In genomic region chr7:27662490-27663205, GRCh38 we compare ENCODE assay signal across 8 cellular contexts. TPM values are rescaled to one million over a fixed set of nuclear protein-coding genes. Genes with fewer than 3 reads are reported as not detected.
DNase-seq lines count a peak whose midpoint lies in the region; ATAC-seq and TF ChIP-seq lines count a peak whose summit lies in the region.

TSS of gene HIBADH (minus strand) at chr7:27662883. CDS start at chr7:27662788, 95 bp downstream.

- H3K27me3 Mint-ChIP-seq in central memory CD8-positive, alpha-beta T cell = no peaks in the 10 kb centered on the region

- TF ChIP-seq CTCF in AG09319 (IDR thresholded peaks at IDR 0.05; ENCODE audit: low read depth, low read length) (no peak), spleen (IDR thresholded peaks at IDR 0.05 in 8 of 11, conservative IDR thresholded peaks at IDR 0.05 in 3 of 11) (peak in 10 of 11 experiments; percentile 32 to 72 (median 44))

- 0 to 1% (median 0%) methylated on average over 47 to 67 of the region's 67 CpGs for WGBS in spleen, 5 donors

- no peaks in the 10 kb centered on the region for H3K27me3 ChIP-seq in spleen (replicated peaks in 1 of 7)

- peak in 2 of 3 donors; percentile 76 to 77 for TF ChIP-seq POLR2A in spleen (IDR thresholded peaks at IDR 0.05)

- H3K27ac Mint-ChIP-seq in central memory CD8-positive, alpha-beta T cell (ENCODE audit: low read depth) = peak within 1 kb of the TSS; percentile 85

- no peaks in the 10 kb centered on the region for H3K9me3 ChIP-seq in spleen

- H3K4me1 ChIP-seq in spleen = peaks cover 5 to 30% (median 17%) of the 10 kb centered on the region in 6 donors

- H3K4me3 ChIP-seq in spleen = peak within 1 kb of the TSS; percentile 55 to 90 (median 69)

- peak within 1 kb of the TSS; percentile 78 for H3K4me3 Mint-ChIP-seq in central memory CD8-positive, alpha-beta T cell

- no peaks in the 10 kb centered on the region for H3K9me3 Mint-ChIP-seq in central memory CD8-positive, alpha-beta T cell

- DNase-seq in AG09319 (ENCODE audit: extremely low read depth, low read depth) (peak; percentile 99), NCI-H446 (lab: John Stamatoyannopoulos, UW) (peak; percentile 95 to 99), inferior parietal cortex (ENCODE audit: extremely low spot score) (peak; percentile 99), spleen (peak; percentile 99)
- peak; percentile 88 for DNase-seq in activated CD4-positive, CD25-positive, alpha-beta regulatory T cell treated with anti-CD3 and anti-CD28 coated beads, Interleukin-2, amount 50 U/mL, for 16 hours (ENCODE audit: low read depth, low spot score)
- DNase-seq in central memory CD8-positive, alpha-beta T cell (ENCODE audit: low spot score in 2 of 2) = peak; percentile 89 to 95

- no peaks in the 10 kb centered on the region for H3K4me1 Mint-ChIP-seq in central memory CD8-positive, alpha-beta T cell

- H3K27ac ChIP-seq in spleen = peak within 1 kb of the TSS; percentile 72 to 93 (median 88)

- peak; percentile 99 for ATAC-seq in GM19025 (IDR thresholded peaks at IDR 0.05; ENCODE audit: low read depth, unreplicated experiment)
- peak; percentile 99 for ATAC-seq in HG03342 (IDR thresholded peaks at IDR 0.05; ENCODE audit: unreplicated experiment)
- peak; percentile 97 for ATAC-seq in central memory CD8-positive, alpha-beta T cell (replicated peaks; ENCODE audit: extremely low read depth, poor library complexity, severe bottlenecking)

- no peaks in the 10 kb centered on the region for H3K36me3 ChIP-seq in spleen

- intact Hi-C loops in spleen (cut with DNase I; ENCODE audit: low total_unique reads) = no loop called here

- H3K36me3 Mint-ChIP-seq in central memory CD8-positive, alpha-beta T cell (ENCODE audit: insufficient read depth) = peaks cover 12% of the 10 kb centered on the region

RNA-seq across cellular contexts. Expression of gene HIBADH, which starts in this region (rescaled TPM):
- 10 to 100 TPM; 14.6 to 38.6 (median 23.6) TPM for total RNA-seq in spleen
- polyA plus RNA-seq in spleen = 10 to 100 TPM; 12.4 to 21.8 (median 14.2) TPM

Comparison
In these comparisons a context has a peak if more than half of its experiments do, and no peak if none do; other contexts are left out.
1. Peak in every context shown above with its lines: DNase-seq, ATAC-seq, H3K4me3 ChIP-seq and H3K27ac ChIP-seq.